1 cellular context compared by ENCODE assay signal in the genomic region with DNA sequence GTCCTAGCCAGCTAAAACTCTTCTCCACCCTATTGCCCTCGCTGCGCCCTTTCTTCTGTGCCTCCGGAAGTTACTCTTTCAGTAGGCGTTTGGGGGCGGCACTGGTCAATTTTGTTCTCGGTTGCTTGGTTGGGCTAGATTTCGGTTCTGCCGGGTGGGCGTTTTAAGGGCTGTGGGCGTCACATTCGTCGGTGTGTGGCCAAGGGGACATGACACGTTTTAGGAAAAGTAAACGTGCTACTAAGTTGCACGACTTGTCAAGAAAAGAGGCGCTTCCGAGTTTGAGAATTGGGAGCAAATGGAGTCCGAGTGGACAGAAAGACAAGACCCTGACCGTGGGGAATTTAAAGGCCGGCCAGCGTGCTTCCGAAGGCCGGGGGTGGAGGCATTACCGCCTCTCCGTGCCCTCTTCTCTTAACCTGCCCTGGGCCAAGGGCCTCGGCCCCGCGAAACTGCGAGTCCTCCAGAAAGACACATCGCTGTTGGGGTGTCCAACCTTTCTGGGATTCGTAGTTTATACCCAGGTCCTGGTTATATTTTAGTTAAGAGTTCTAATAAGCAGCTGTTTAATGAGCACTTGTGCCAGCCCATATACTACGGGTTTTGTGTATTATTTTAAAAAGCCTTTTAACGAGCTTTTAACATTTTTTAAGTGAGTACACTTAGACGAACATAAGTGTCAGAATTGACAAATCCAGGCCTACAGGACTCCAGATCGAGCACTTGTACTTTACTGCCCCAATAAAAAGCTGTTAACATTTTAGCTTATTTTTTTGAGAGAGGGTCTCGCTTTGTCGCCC.
TF ChIP-seq lines count a peak whose summit lies in the region.

No MANE protein-coding gene starts in this region.

TF ChIP-seq in GM12891, 5 proteins besides CTCF, POLR2A, EP300 and RAD21:
- peak; percentile 20 for TF ChIP-seq POU2F2 (IDR thresholded peaks at IDR 0.05; ENCODE audit: low read depth, low read length)
- no peak; the same call in 1 of the 2 replicates for TF ChIP-seq POLR2AphosphoS5 (IDR thresholded peaks at IDR 0.05; ENCODE audit: low read depth, low read length)
- TF ChIP-seq SPI1 (IDR thresholded peaks at IDR 0.05; ENCODE audit: low read depth, low read length) = 0 out of 2 replicates have a peak, but pooled peaks have one; percentile 9
- peak; percentile 59 for TF ChIP-seq TAF1 (IDR thresholded peaks at IDR 0.05; ENCODE audit: low read depth, low read length)
- no peak for TF ChIP-seq PAX5 (IDR thresholded peaks at IDR 0.05; ENCODE audit: insufficient read depth, low read length, severe bottlenecking)
TF ChIP-seq in GM12891: peak in this region for 3.
